6 cellular contexts compared by ENCODE assay signal in genomic region chr13:58827904-58828303, GRCh38.
"Had no signal": no experiment of that assay in that cellular context is flagged by ENCODE, and none has a peak within 500 bp of the region (broad histone marks: within the 10 kb centered on the region; RNA-seq: fewer than 3 reads in every experiment).

No MANE protein-coding gene starts in this region.

- H3K4me3 ChIP-seq: K562 had no signal

- DNase-seq: IMR-90, KBM-7, KG1 had no signal

- ATAC-seq: HepG2, K562 had no signal

- H3K27ac ChIP-seq: HL-60 had no signal
